In the genomic region with DNA sequence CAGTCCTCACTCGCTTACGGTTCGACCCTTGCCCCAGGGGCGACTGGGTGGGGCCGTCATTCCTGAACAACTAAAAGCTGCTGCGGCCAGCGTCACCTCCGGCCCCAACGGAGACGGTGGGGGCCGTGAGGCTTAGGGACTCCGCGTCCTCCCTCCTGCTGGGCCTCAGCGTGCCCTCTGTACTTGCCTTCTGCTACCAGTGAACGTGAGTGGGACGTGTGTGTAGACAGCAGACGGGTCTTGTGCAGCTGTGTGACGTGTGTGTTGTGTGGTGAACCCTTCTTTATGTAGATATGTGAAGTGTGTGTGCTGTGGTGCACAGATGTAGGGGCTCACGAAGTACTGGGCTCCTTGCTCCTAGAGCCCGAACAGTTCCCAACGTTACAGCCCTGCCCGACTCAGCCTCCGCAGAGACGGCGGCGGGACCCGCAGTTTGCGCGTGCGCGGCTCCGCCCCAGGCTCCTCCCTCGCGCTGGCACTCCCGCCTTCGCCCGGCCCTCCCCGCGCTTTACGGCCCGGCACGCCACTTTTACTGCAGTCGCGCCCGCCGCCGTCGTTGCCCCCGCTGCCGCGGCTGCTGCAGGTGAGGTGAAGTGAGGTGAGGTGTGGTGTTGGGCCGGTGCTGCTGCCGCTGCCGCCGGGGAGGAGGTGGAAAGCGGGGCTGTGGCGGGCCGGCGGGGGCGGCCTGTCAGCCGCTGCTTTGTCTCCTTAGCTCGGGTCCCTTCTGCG, we compare ENCODE assay signal across 1 cellular context.
TF ChIP-seq lines count a peak whose summit lies in the region.

A gene (plus strand): TSS at position 535 of the 729 bp plus-strand sequence. CDS start 235 bp downstream, outside the sequence.

TF ChIP-seq in K562, 482 proteins besides CTCF, POLR2A, EP300 and RAD21 (continued from another document and continues in another):
- TF ChIP-seq, protein P1, sequence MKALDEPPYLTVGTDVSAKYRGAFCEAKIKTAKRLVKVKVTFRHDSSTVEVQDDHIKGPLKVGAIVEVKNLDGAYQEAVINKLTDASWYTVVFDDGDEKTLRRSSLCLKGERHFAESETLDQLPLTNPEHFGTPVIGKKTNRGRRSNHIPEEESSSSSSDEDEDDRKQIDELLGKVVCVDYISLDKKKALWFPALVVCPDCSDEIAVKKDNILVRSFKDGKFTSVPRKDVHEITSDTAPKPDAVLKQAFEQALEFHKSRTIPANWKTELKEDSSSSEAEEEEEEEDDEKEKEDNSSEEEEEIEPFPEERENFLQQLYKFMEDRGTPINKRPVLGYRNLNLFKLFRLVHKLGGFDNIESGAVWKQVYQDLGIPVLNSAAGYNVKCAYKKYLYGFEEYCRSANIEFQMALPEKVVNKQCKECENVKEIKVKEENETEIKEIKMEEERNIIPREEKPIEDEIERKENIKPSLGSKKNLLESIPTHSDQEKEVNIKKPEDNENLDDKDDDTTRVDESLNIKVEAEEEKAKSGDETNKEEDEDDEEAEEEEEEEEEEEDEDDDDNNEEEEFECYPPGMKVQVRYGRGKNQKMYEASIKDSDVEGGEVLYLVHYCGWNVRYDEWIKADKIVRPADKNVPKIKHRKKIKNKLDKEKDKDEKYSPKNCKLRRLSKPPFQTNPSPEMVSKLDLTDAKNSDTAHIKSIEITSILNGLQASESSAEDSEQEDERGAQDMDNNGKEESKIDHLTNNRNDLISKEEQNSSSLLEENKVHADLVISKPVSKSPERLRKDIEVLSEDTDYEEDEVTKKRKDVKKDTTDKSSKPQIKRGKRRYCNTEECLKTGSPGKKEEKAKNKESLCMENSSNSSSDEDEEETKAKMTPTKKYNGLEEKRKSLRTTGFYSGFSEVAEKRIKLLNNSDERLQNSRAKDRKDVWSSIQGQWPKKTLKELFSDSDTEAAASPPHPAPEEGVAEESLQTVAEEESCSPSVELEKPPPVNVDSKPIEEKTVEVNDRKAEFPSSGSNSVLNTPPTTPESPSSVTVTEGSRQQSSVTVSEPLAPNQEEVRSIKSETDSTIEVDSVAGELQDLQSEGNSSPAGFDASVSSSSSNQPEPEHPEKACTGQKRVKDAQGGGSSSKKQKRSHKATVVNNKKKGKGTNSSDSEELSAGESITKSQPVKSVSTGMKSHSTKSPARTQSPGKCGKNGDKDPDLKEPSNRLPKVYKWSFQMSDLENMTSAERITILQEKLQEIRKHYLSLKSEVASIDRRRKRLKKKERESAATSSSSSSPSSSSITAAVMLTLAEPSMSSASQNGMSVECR (CRISPR knock-in tag; IDR thresholded peaks at IDR 0.05) = peak; percentile 14; the same call in 1 of the 2 replicates
- TF ChIP-seq CBX2 (IDR thresholded peaks at IDR 0.05; ENCODE audit: insufficient read depth, low read length, poor library complexity, severe bottlenecking) (no peak), FOXK2 (conservative IDR thresholded peaks at IDR 0.05 in 1 of 2, IDR thresholded peaks at IDR 0.05 in 1 of 2; ENCODE audit: low read depth in 2 of 2) (no peak), NRF1 (conservative IDR thresholded peaks at IDR 0.05 in 1 of 2, IDR thresholded peaks at IDR 0.05 in 1 of 2) (peak; percentile 95 to 96), POLR2AphosphoS2 (IDR thresholded peaks at IDR 0.05; ENCODE audit: low read length) (no peak), SAP30 (IDR thresholded peaks at IDR 0.05; ENCODE audit: borderline replicate concordance, insufficient read depth, low read depth, low read length, poor library complexity, severe bottlenecking) (no peak), ZNF184 (CRISPR knock-in tag; IDR thresholded peaks at IDR 0.05) (no peak), ZNF239 (CRISPR knock-in tag; IDR thresholded peaks at IDR 0.05) (no peak), RBBP5 (IDR thresholded peaks at IDR 0.05; ENCODE audit: borderline replicate concordance, insufficient read depth, low read length, poor library complexity, severe bottlenecking) (peak; percentile 95), CREM (IDR thresholded peaks at IDR 0.05; ENCODE audit: low read depth) (peak; percentile 85), KAT7 (CRISPR knock-in tag; IDR thresholded peaks at IDR 0.05; ENCODE audit: borderline replicate concordance) (peak; percentile 48; the same call in 1 of the 2 replicates), XRCC5 (IDR thresholded peaks at IDR 0.05; ENCODE audit: low read depth, low read length) (no peak), ZFX (CRISPR knock-in tag; IDR thresholded peaks at IDR 0.05) (peak; percentile 81), BCOR (IDR thresholded peaks at IDR 0.05) (no peak), ZNF384 (IDR thresholded peaks at IDR 0.05; ENCODE audit: low read depth, low read length) (0 out of 2 replicates have a peak, but pooled peaks have one; percentile 11), BACH1 (tag; IDR thresholded peaks at IDR 0.05) (no peak), MXI1 (IDR thresholded peaks at IDR 0.05; ENCODE audit: low read depth, low read length) (no peak), POU5F1 (IDR thresholded peaks at IDR 0.05; ENCODE audit: borderline replicate concordance, low read depth, low read length, partially characterized antibody) (no peak), SRF (CRISPR knock-in tag; IDR thresholded peaks at IDR 0.05) (no peak), ZNF436 (CRISPR knock-in tag; IDR thresholded peaks at IDR 0.05) (no peak), HIVEP1 (CRISPR knock-in tag; IDR thresholded peaks at IDR 0.05) (no peak), PHB (CRISPR knock-in tag; IDR thresholded peaks at IDR 0.05) (no peak), ZNF766 (CRISPR knock-in tag; conservative IDR thresholded peaks at IDR 0.05) (no peak), FOXP1 (CRISPR knock-in tag; IDR thresholded peaks at IDR 0.05) (no peak), CC2D1A (IDR thresholded peaks at IDR 0.05) (no peak), PPARD (CRISPR knock-in tag; IDR thresholded peaks at IDR 0.05) (no peak), GATAD2A (IDR thresholded peaks at IDR 0.05) (peak; percentile 46; the same call in 1 of the 2 replicates), DNMT1 (IDR thresholded peaks at IDR 0.05) (no peak), NFE2 (IDR thresholded peaks at IDR 0.05; ENCODE audit: low read depth) (no peak)
- TF ChIP-seq, protein P2, sequence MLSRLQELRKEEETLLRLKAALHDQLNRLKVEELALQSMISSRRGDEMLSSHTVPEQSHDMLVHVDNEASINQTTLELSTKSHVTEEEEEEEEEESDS (CRISPR knock-in tag; IDR thresholded peaks at IDR 0.05) = no peak
- TF ChIP-seq, protein P3, sequence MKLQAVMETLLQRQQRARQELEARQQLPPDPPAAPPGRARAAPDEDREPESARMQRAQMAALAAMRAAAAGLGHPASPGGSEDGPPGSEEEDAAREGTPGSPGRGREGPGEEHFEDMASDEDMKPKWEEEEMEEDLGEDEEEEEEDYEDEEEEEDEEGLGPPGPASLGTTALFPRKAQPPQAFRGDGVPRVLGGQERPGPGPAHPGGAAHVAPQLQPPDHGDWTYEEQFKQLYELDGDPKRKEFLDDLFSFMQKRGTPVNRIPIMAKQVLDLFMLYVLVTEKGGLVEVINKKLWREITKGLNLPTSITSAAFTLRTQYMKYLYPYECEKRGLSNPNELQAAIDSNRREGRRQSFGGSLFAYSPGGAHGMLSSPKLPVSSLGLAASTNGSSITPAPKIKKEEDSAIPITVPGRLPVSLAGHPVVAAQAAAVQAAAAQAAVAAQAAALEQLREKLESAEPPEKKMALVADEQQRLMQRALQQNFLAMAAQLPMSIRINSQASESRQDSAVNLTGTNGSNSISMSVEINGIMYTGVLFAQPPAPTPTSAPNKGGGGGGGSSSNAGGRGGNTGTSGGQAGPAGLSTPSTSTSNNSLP (IDR thresholded peaks at IDR 0.05; ENCODE audit: borderline replicate concordance, low read depth, low read length) = no peak
- TF ChIP-seq, protein P4, sequence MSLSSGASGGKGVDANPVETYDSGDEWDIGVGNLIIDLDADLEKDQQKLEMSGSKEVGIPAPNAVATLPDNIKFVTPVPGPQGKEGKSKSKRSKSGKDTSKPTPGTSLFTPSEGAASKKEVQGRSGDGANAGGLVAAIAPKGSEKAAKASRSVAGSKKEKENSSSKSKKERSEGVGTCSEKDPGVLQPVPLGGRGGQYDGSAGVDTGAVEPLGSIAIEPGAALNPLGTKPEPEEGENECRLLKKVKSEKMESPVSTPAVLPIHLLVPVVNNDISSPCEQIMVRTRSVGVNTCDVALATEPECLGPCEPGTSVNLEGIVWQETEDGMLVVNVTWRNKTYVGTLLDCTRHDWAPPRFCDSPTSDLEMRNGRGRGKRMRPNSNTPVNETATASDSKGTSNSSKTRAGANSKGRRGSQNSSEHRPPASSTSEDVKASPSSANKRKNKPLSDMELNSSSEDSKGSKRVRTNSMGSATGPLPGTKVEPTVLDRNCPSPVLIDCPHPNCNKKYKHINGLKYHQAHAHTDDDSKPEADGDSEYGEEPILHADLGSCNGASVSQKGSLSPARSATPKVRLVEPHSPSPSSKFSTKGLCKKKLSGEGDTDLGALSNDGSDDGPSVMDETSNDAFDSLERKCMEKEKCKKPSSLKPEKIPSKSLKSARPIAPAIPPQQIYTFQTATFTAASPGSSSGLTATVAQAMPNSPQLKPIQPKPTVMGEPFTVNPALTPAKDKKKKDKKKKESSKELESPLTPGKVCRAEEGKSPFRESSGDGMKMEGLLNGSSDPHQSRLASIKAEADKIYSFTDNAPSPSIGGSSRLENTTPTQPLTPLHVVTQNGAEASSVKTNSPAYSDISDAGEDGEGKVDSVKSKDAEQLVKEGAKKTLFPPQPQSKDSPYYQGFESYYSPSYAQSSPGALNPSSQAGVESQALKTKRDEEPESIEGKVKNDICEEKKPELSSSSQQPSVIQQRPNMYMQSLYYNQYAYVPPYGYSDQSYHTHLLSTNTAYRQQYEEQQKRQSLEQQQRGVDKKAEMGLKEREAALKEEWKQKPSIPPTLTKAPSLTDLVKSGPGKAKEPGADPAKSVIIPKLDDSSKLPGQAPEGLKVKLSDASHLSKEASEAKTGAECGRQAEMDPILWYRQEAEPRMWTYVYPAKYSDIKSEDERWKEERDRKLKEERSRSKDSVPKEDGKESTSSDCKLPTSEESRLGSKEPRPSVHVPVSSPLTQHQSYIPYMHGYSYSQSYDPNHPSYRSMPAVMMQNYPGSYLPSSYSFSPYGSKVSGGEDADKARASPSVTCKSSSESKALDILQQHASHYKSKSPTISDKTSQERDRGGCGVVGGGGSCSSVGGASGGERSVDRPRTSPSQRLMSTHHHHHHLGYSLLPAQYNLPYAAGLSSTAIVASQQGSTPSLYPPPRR (CRISPR knock-in tag; IDR thresholded peaks at IDR 0.05; ENCODE audit: borderline replicate concordance) = no peak
- TF ChIP-seq, protein P5, sequence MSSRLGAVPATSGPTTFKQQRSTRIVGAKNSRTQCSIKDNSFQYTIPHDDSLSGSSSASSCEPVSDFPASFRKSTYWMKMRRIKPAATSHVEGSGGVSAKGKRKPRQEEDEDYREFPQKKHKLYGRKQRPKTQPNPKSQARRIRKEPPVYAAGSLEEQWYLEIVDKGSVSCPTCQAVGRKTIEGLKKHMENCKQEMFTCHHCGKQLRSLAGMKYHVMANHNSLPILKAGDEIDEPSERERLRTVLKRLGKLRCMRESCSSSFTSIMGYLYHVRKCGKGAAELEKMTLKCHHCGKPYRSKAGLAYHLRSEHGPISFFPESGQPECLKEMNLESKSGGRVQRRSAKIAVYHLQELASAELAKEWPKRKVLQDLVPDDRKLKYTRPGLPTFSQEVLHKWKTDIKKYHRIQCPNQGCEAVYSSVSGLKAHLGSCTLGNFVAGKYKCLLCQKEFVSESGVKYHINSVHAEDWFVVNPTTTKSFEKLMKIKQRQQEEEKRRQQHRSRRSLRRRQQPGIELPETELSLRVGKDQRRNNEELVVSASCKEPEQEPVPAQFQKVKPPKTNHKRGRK (tag; IDR thresholded peaks at IDR 0.05) = no peak
- TF ChIP-seq, protein P6, sequence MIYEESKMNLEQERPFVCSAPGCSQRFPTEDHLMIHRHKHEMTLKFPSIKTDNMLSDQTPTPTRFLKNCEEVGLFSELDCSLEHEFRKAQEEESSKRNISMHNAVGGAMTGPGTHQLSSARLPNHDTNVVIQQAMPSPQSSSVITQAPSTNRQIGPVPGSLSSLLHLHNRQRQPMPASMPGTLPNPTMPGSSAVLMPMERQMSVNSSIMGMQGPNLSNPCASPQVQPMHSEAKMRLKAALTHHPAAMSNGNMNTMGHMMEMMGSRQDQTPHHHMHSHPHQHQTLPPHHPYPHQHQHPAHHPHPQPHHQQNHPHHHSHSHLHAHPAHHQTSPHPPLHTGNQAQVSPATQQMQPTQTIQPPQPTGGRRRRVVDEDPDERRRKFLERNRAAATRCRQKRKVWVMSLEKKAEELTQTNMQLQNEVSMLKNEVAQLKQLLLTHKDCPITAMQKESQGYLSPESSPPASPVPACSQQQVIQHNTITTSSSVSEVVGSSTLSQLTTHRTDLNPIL (CRISPR knock-in tag; IDR thresholded peaks at IDR 0.05) = no peak
- TF ChIP-seq, protein P7, sequence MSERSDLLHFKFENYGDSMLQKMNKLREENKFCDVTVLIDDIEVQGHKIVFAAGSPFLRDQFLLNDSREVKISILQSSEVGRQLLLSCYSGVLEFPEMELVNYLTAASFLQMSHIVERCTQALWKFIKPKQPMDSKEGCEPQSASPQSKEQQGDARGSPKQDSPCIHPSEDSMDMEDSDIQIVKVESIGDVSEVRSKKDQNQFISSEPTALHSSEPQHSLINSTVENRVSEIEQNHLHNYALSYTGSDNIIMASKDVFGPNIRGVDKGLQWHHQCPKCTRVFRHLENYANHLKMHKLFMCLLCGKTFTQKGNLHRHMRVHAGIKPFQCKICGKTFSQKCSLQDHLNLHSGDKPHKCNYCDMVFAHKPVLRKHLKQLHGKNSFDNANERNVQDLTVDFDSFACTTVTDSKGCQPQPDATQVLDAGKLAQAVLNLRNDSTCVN (CRISPR knock-in tag; IDR thresholded peaks at IDR 0.05) = peak; percentile 34; the same call in 1 of the 2 replicates
- TF ChIP-seq, protein P8, sequence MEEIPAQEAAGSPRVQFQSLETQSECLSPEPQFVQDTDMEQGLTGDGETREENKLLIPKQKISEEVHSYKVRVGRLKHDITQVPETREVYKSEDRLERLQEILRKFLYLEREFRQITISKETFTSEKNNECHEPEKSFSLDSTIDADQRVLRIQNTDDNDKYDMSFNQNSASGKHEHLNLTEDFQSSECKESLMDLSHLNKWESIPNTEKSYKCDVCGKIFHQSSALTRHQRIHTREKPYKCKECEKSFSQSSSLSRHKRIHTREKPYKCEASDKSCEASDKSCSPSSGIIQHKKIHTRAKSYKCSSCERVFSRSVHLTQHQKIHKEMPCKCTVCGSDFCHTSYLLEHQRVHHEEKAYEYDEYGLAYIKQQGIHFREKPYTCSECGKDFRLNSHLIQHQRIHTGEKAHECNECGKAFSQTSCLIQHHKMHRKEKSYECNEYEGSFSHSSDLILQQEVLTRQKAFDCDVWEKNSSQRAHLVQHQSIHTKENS (CRISPR knock-in tag; IDR thresholded peaks at IDR 0.05) = no peak
- TF ChIP-seq, protein P9, sequence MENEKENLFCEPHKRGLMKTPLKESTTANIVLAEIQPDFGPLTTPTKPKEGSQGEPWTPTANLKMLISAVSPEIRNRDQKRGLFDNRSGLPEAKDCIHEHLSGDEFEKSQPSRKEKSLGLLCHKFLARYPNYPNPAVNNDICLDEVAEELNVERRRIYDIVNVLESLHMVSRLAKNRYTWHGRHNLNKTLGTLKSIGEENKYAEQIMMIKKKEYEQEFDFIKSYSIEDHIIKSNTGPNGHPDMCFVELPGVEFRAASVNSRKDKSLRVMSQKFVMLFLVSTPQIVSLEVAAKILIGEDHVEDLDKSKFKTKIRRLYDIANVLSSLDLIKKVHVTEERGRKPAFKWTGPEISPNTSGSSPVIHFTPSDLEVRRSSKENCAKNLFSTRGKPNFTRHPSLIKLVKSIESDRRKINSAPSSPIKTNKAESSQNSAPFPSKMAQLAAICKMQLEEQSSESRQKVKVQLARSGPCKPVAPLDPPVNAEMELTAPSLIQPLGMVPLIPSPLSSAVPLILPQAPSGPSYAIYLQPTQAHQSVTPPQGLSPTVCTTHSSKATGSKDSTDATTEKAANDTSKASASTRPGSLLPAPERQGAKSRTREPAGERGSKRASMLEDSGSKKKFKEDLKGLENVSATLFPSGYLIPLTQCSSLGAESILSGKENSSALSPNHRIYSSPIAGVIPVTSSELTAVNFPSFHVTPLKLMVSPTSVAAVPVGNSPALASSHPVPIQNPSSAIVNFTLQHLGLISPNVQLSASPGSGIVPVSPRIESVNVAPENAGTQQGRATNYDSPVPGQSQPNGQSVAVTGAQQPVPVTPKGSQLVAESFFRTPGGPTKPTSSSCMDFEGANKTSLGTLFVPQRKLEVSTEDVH (IDR thresholded peaks at IDR 0.05; ENCODE audit: low read depth, partially characterized antibody) = no peak
